Comparison of ENCODE assay signal across 8 cellular contexts in the genomic region with DNA sequence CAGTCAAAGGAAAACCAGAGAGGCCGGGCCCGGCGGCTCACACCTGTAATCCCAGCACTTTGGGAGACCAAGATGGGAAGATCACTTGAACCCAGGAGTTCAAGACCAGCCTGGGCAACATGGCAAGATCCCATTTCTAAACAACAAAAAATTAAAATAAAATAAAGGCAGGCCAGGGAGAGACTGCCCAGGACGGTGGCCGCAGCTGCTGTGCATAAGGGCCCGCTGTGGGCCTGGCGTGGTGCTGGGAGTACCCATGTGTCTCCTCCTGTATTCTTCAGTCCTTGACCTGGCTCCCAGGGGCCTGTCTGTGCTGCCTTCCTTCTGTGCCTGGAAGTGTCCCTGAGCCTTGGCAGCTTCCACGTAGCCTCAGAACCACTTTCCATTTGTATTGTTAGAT.
"Had no signal": no experiment of that assay in that cellular context is flagged by ENCODE, and none has a peak within 500 bp of the region (broad histone marks: within the 10 kb centered on the region; RNA-seq: fewer than 3 reads in every experiment).

No MANE protein-coding gene starts in this region.

- H3K4me1 ChIP-seq: HAP-1 had no signal

- H3K4me3 Mint-ChIP-seq: HFFc6, IgD-negative memory B cell had no signal

- DNase-seq: GM23248, GOT3, H7, HFFc6, KBM-7 had no signal

- H3K4me3 ChIP-seq: GM23248, HAP-1 had no signal

- H3K27ac Mint-ChIP-seq: HFFc6, IgD-negative memory B cell had no signal

- H3K36me3 ChIP-seq: HAP-1 had no signal

- H3K36me3 Mint-ChIP-seq: IgD-negative memory B cell had no signal

- H3K27ac ChIP-seq: GM23248, HL-60 had no signal

- H3K4me1 Mint-ChIP-seq: IgD-negative memory B cell had no signal

- H3K9me3 ChIP-seq: HAP-1 had no signal
